In genomic region chr12:113359939-113360748, GRCh38 we compare ENCODE assay signal across 1 cellular context.
TF ChIP-seq lines count a peak whose summit lies in the region.

No MANE protein-coding gene starts in this region.

TF ChIP-seq in WTC11, 78 proteins besides CTCF, POLR2A, EP300 and RAD21 (continued from another document):
- TF ChIP-seq, protein P1, sequence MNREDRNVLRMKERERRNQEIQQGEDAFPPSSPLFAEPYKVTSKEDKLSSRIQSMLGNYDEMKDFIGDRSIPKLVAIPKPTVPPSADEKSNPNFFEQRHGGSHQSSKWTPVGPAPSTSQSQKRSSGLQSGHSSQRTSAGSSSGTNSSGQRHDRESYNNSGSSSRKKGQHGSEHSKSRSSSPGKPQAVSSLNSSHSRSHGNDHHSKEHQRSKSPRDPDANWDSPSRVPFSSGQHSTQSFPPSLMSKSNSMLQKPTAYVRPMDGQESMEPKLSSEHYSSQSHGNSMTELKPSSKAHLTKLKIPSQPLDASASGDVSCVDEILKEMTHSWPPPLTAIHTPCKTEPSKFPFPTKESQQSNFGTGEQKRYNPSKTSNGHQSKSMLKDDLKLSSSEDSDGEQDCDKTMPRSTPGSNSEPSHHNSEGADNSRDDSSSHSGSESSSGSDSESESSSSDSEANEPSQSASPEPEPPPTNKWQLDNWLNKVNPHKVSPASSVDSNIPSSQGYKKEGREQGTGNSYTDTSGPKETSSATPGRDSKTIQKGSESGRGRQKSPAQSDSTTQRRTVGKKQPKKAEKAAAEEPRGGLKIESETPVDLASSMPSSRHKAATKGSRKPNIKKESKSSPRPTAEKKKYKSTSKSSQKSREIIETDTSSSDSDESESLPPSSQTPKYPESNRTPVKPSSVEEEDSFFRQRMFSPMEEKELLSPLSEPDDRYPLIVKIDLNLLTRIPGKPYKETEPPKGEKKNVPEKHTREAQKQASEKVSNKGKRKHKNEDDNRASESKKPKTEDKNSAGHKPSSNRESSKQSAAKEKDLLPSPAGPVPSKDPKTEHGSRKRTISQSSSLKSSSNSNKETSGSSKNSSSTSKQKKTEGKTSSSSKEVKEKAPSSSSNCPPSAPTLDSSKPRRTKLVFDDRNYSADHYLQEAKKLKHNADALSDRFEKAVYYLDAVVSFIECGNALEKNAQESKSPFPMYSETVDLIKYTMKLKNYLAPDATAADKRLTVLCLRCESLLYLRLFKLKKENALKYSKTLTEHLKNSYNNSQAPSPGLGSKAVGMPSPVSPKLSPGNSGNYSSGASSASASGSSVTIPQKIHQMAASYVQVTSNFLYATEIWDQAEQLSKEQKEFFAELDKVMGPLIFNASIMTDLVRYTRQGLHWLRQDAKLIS (CRISPR knock-in tag; IDR thresholded peaks at IDR 0.05; ENCODE audit: borderline replicate concordance) = no peak
- TF ChIP-seq USF1 (CRISPR knock-in tag; IDR thresholded peaks at IDR 0.05) (no peak), ZNF423 (CRISPR knock-in tag; IDR thresholded peaks at IDR 0.05) (no peak), ZNF138 (CRISPR knock-in tag; conservative IDR thresholded peaks at IDR 0.05) (no peak), GABPB1 (CRISPR knock-in tag; IDR thresholded peaks at IDR 0.05) (no peak), CREB1 (CRISPR knock-in tag; IDR thresholded peaks at IDR 0.05) (no peak), PRRX2 (CRISPR knock-in tag; IDR thresholded peaks at IDR 0.05) (no peak)
- TF ChIP-seq, protein P2, sequence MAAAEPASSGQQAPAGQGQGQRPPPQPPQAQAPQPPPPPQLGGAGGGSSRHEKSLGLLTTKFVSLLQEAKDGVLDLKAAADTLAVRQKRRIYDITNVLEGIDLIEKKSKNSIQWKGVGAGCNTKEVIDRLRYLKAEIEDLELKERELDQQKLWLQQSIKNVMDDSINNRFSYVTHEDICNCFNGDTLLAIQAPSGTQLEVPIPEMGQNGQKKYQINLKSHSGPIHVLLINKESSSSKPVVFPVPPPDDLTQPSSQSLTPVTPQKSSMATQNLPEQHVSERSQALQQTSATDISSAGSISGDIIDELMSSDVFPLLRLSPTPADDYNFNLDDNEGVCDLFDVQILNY (CRISPR knock-in tag; IDR thresholded peaks at IDR 0.05) = no peak
